ENCODE assay signal across 10 cellular contexts in the genomic region with DNA sequence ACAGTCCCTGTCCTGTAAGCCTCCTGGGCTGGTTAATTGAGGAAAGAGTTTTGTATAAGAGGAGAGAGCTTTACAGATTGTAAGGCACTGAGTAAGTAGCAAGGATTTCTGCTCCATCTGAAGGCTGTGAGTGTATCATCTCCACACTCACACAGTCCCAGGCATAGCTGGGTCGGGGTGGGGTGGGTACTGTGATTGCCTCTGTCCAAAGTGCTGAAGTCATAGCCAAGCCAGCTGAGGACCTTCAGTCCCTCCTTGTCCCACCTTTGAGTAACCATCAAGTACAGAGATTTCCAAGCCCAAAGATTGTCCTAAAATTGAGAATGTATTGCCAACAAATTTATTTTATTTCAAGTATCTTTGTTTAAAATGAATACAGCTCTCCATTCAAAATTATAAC. TPM values are rescaled to one million over a fixed set of nuclear protein-coding genes. Genes with fewer than 3 reads are reported as not detected.
DNase-seq lines count a peak whose midpoint lies in the region; ATAC-seq and TF ChIP-seq lines count a peak whose summit lies in the region.
"Had no signal": no experiment of that assay in that cellular context is flagged by ENCODE, and none has a peak within 500 bp of the region (broad histone marks: within the 10 kb centered on the region; RNA-seq: fewer than 3 reads in every experiment).

No MANE protein-coding gene starts in this region.

- no peaks in the 10 kb centered on the region for H3K9me3 ChIP-seq in CD4-positive, alpha-beta T cell (ENCODE audit: control insufficient read depth, low read length)
- H3K9me3 ChIP-seq in right atrium auricular region: no peaks in the 10 kb centered on the region

- CTCF ChIA-PET in CD4-positive, alpha-beta T cell (lab: Charles Lee): interaction anchor here (1.3 to 2.3 kb wide), 4 partner anchors 11 to 84 kb away, joined by 4 to 16 read pairs (median 6); no protein-coding TSS in a partner anchor

- POLR2A ChIA-PET in CD4-positive, alpha-beta T cell (lab: Charles Lee): interaction anchor here (1.3 kb wide), 1 partner anchor 88 kb away, joined by 5 read pairs; a partner anchor contains a TSS

- intact Hi-C loops in CD4-positive, alpha-beta T cell (cut with DNase I, micrococcal nuclease): loop anchor here (2.0 to 10.0 kb wide), 3 partner anchors 85 to 751 kb away; a partner anchor contains a TSS
- intact Hi-C loops in activated CD4-positive, alpha-beta T cell treated with anti-CD3 and anti-CD28 coated beads, Interleukin-2, amount 10 ng/mL, durations not matched to agents 24 days and 14 days (cut with micrococcal nuclease): no loop called here

- H3K27ac Mint-ChIP-seq in CD4-positive, alpha-beta T cell: peak overlapping the region; percentile 77
- H3K27ac Mint-ChIP-seq in activated CD4-positive, alpha-beta T cell treated with anti-CD3 and anti-CD28 coated beads, Interleukin-2, amount 10 ng/mL, durations not matched to agents 24 days and 14 days: no peak overlapping the region

- peaks cover 70% of the 10 kb centered on the region for H3K4me1 Mint-ChIP-seq in CD4-positive, alpha-beta T cell (ENCODE audit: low read depth)
- peaks cover 55% of the 10 kb centered on the region for H3K4me1 Mint-ChIP-seq in activated CD4-positive, alpha-beta T cell treated with anti-CD3 and anti-CD28 coated beads, Interleukin-2, amount 10 ng/mL, durations not matched to agents 24 days and 14 days

- H3K27me3 Mint-ChIP-seq in CD4-positive, alpha-beta T cell: no peaks in the 10 kb centered on the region
- no peaks in the 10 kb centered on the region for H3K27me3 Mint-ChIP-seq in activated CD4-positive, alpha-beta T cell treated with anti-CD3 and anti-CD28 coated beads, Interleukin-2, amount 10 ng/mL, durations not matched to agents 24 days and 14 days
- H3K27me3 Mint-ChIP-seq: stimulated activated naive CD8-positive, alpha-beta T cell treated with anti-CD3 and anti-CD28 coated beads, Interleukin-15, Interleukin-2, amounts not matched to agents 100 ng/mL and 50 ng/mL, for 24 hours had no signal

- no peaks in the 10 kb centered on the region for H3K36me3 Mint-ChIP-seq in CD4-positive, alpha-beta T cell (ENCODE audit: low read depth)
- H3K36me3 Mint-ChIP-seq in activated CD4-positive, alpha-beta T cell treated with anti-CD3 and anti-CD28 coated beads, Interleukin-2, amount 10 ng/mL, durations not matched to agents 24 days and 14 days (ENCODE audit: low read depth): no peaks in the 10 kb centered on the region

- no peaks in the 10 kb centered on the region for H3K27me3 ChIP-seq in CD4-positive, alpha-beta T cell (ENCODE audit: control insufficient read depth, insufficient read depth, low read length)
- no peaks in the 10 kb centered on the region for H3K27me3 ChIP-seq in right atrium auricular region

- no peaks in the 10 kb centered on the region for H3K36me3 ChIP-seq in right atrium auricular region

- no peak overlapping the region for H3K27ac ChIP-seq in CD4-positive, alpha-beta T cell (ENCODE audit: low read depth, low read length)
- no peak overlapping the region for H3K27ac ChIP-seq in right atrium auricular region

- H3K9me3 Mint-ChIP-seq in CD4-positive, alpha-beta T cell: no peaks in the 10 kb centered on the region
- H3K9me3 Mint-ChIP-seq in activated CD4-positive, alpha-beta T cell treated with anti-CD3 and anti-CD28 coated beads, Interleukin-2, amount 10 ng/mL, durations not matched to agents 24 days and 14 days: no peaks in the 10 kb centered on the region
- H3K9me3 Mint-ChIP-seq: stimulated activated naive CD8-positive, alpha-beta T cell treated with anti-CD3 and anti-CD28 coated beads, Interleukin-15, Interleukin-2, amounts not matched to agents 100 ng/mL and 50 ng/mL, for 24 hours had no signal

- DNase-seq in CD4-positive, alpha-beta T cell: peak in 2 of 10 experiments; percentile 18 to 23
- DNase-seq in HuH-7 (ENCODE audit: low spot score) (peak; percentile 64), iris pigment epithelial cell (ENCODE audit: low read depth) (peak; percentile 24), right atrium auricular region (ENCODE audit: low spot score) (no peak), NCI-H2107 (lab: John Stamatoyannopoulos, UW) (no peak)
- DNase-seq in activated CD4-positive, alpha-beta T cell treated with anti-CD3 and anti-CD28 coated beads, Interleukin-2, amount 10 ng/mL, durations not matched to agents 24 days and 14 days: peak; percentile 76
- no peak for DNase-seq in activated effector memory CD4-positive, alpha-beta T cell treated with anti-CD3 and anti-CD28 coated beads, Interleukin-2, amount 50 U/mL, for 16 hours

- no peak overlapping the region for H3K4me3 ChIP-seq in right atrium auricular region
- H3K4me3 ChIP-seq: skin epidermis had no signal

- peaks cover 0 to 9% of the 10 kb centered on the region in 2 donors for H3K4me1 ChIP-seq in right atrium auricular region

- peak overlapping the region; percentile 59 for H3K4me3 Mint-ChIP-seq in CD4-positive, alpha-beta T cell
- H3K4me3 Mint-ChIP-seq in activated CD4-positive, alpha-beta T cell treated with anti-CD3 and anti-CD28 coated beads, Interleukin-2, amount 10 ng/mL, durations not matched to agents 24 days and 14 days: no peak overlapping the region
- H3K4me3 Mint-ChIP-seq: stimulated activated naive CD8-positive, alpha-beta T cell treated with anti-CD3 and anti-CD28 coated beads, Interleukin-15, Interleukin-2, amounts not matched to agents 100 ng/mL and 50 ng/mL, for 24 hours had no signal

- no peak for ATAC-seq in CD4-positive, alpha-beta T cell (ENCODE audit: poor library complexity)
- no peak for ATAC-seq in GM19463 (IDR thresholded peaks at IDR 0.05; ENCODE audit: unreplicated experiment)

- TF ChIP-seq CTCF in CD4-positive, alpha-beta T cell (IDR thresholded peaks at IDR 0.05): no peak
- TF ChIP-seq CTCF in right atrium auricular region (IDR thresholded peaks at IDR 0.05): no peak

RNA-seq across cellular contexts. Expression of a gene that starts 5.5 kb away (rescaled TPM):
- 1 to 10 TPM; 2.7 to 2.8 TPM for total RNA-seq in CD4-positive, alpha-beta T cell
- 7.7 and 10.6 TPM in 2 replicates for total RNA-seq in activated CD4-positive, alpha-beta T cell treated with anti-CD3 and anti-CD28 coated beads, Interleukin-2, amount 10 ng/mL, durations not matched to agents 24 days and 14 days
- 10 to 100 TPM; 34.9 to 82.4 TPM for total RNA-seq in right atrium auricular region

RNA-seq across cellular contexts. Expression of a gene that starts 26.0 kb away (rescaled TPM):
- not detected for total RNA-seq in CD4-positive, alpha-beta T cell
- 0.14 and 0.57 TPM in 2 replicates for total RNA-seq in activated CD4-positive, alpha-beta T cell treated with anti-CD3 and anti-CD28 coated beads, Interleukin-2, amount 10 ng/mL, durations not matched to agents 24 days and 14 days
- under 1 TPM in 1 of 2 donors, not detected in 1; 0.67 TPM for total RNA-seq in right atrium auricular region

Comparison
In these comparisons a context has a peak if more than half of its experiments do, and no peak if none do; other contexts are left out.
1. DNase-seq: peak in HuH-7 (single experiment), activated CD4-positive, alpha-beta T cell treated with anti-CD3 and anti-CD28 coated beads, Interleukin-2, amount 10 ng/mL, durations not matched to agents 24 days and 14 days (single experiment) and iris pigment epithelial cell (single experiment); none in right atrium auricular region (single experiment), activated effector memory CD4-positive, alpha-beta T cell treated with anti-CD3 and anti-CD28 coated beads, Interleukin-2, amount 50 U/mL, for 16 hours (single experiment) and NCI-H2107 (single experiment).